26 cellular contexts compared by ENCODE assay signal in the genomic region with DNA sequence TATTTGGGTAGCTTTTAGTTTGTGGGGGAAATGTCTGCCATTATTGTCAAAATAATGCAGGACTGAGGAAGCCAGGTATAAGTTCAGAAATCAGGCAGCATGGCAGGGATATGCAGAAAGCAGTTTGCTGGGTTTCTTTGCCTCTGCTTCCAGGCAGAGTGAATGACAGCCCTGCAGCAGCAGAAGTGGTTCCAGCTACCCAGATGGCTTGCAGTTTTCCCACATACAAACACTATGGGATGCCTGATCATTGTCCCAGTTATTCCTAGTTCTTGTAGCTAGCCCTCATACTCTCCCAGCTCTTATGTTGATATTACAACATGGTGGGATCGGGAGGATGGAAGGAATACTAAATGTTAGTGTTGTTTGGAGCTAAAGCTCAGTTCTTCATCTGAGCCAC.
A peak's percentile ranks its signal among the peaks of the same experiment; 100 is the strongest.
DNase-seq lines count a peak whose midpoint lies in the region; ATAC-seq lines count a peak whose summit lies in the region.
"Had no signal": no experiment of that assay in that cellular context is flagged by ENCODE, and none has a peak within 500 bp of the region (broad histone marks: within the 10 kb centered on the region; RNA-seq: fewer than 3 reads in every experiment).

No MANE protein-coding gene starts in this region.

- peak overlapping the region; percentile 46 for H3K9ac ChIP-seq in adipocyte (ENCODE audit: low read length)

- DNase-seq in NCI-H1694 (lab: John Stamatoyannopoulos, UW), result peak; percentile 18
- no peak for DNase-seq in NCI-H1694 treated with DMSO at 0.1 percent for 48 hours (lab: John Stamatoyannopoulos, UW)
- no peak for DNase-seq in adipocyte (ENCODE audit: low read depth)
- no peak for DNase-seq in substantia nigra (lab: John Stamatoyannopoulos, UW)
- DNase-seq in NOMO-1 treated with DMSO at 0.1 percent for 48 hours (lab: John Stamatoyannopoulos, UW; ENCODE audit: unreplicated experiment), result no peak
- no peak for DNase-seq in AG08396 (ENCODE audit: low spot score)
- DNase-seq: 8988T; activated CD4-positive, alpha-beta T cell treated with anti-CD3 and anti-CD28 coated beads for 1 hour; activated naive CD4-positive, alpha-beta T cell treated with anti-CD3 and anti-CD28 coated beads, Interleukin-2, amount 10 ng/mL, durations not matched to agents 7 days and 5 days; GF-D8; glutamatergic neuron; KG1; kidney glomerular epithelial cell; NCI-H1417 treated with DMSO at 0.1 percent for 48 hours; NCI-H510A treated with DMSO at 0.1 percent for 48 hours; pancreas; Peyer's patch; right cardiac atrium; stimulated activated CD4-positive, alpha-beta T cell treated with anti-CD3 and anti-CD28 coated beads, Interleukin-4, amount 100 ng/mL, for 4 hours; stimulated activated naive CD4-positive, alpha-beta T cell treated with Interleukin-2 at 50 U/mL for 16 hours; upper lobe of left lung had no signal

- no peak for ATAC-seq in GM19397 (IDR thresholded peaks at IDR 0.05; ENCODE audit: unreplicated experiment)
- ATAC-seq: naive thymus-derived CD4-positive, alpha-beta T cell; pancreas; right cardiac atrium had no signal

- no peaks in the 10 kb centered on the region for H3K9me3 ChIP-seq in adipocyte (ENCODE audit: control insufficient read depth, low read length)
- H3K9me3 ChIP-seq: ascending aorta, pancreas, Peyer's patch, SJSA1, upper lobe of left lung had no signal

- H3K4me3 ChIP-seq in adipocyte (ENCODE audit: low read length), result no peak overlapping the region
- H3K4me3 ChIP-seq: ascending aorta, pancreas, Peyer's patch, SJSA1, upper lobe of left lung had no signal

- H3K4me1 ChIP-seq in adipocyte (ENCODE audit: control insufficient read depth, insufficient read depth, low read length), result peaks cover 81% of the 10 kb centered on the region

- H3K27me3 ChIP-seq in adipocyte (replicated peaks; ENCODE audit: control insufficient read depth, insufficient read depth, low read length) (no peaks in the 10 kb centered on the region), layer of hippocampus (ENCODE audit: control insufficient read depth, insufficient read depth, low read length) (no peaks in the 10 kb centered on the region)
- H3K27me3 ChIP-seq: ascending aorta, pancreas, Peyer's patch, SJSA1, upper lobe of left lung had no signal

- peak overlapping the region; percentile 4 for H3K27ac ChIP-seq in layer of hippocampus (ENCODE audit: low read depth, low read length)
- peak overlapping the region; percentile 51 for H3K27ac ChIP-seq in substantia nigra (ENCODE audit: low read depth, low read length, poor library complexity, severe bottlenecking)
- H3K27ac ChIP-seq: pancreas, SJSA1 had no signal

- no peaks in the 10 kb centered on the region for H3K36me3 ChIP-seq in adipocyte (ENCODE audit: control insufficient read depth, insufficient read depth, low read length, severe bottlenecking)
- H3K36me3 ChIP-seq: ascending aorta, pancreas, Peyer's patch, SJSA1, upper lobe of left lung had no signal
